Comparison of ENCODE assay signal across 1 cellular context in genomic region chr12:110281549-110282342, GRCh38.
A peak's percentile ranks its signal among the peaks of the same experiment; 100 is the strongest.
TF ChIP-seq lines count a peak whose summit lies in the region.

No MANE protein-coding gene starts in this region.

TF ChIP-seq in HepG2, 621 proteins besides CTCF, POLR2A, EP300 and RAD21 (continued from another document and continues in another):
- 0 out of 2 replicates have a peak, but pooled peaks have one; percentile 18 for TF ChIP-seq MLXIP (CRISPR knock-in tag; IDR thresholded peaks at IDR 0.05; ENCODE audit: borderline replicate concordance)
- no peak for TF ChIP-seq ZBTB21 (CRISPR knock-in tag; IDR thresholded peaks at IDR 0.05)
- no peak for TF ChIP-seq SUZ12 (IDR thresholded peaks at IDR 0.05; ENCODE audit: low read depth, low read length)
- no peak for TF ChIP-seq ZNF652 (CRISPR knock-in tag; IDR thresholded peaks at IDR 0.05; ENCODE audit: borderline replicate concordance, low read depth)
- peak; percentile 2; the same call in 1 of the 2 replicates for TF ChIP-seq ZBTB2 (CRISPR knock-in tag; IDR thresholded peaks at IDR 0.05; ENCODE audit: low read depth)
- no peak for TF ChIP-seq TRAFD1 (CRISPR knock-in tag; IDR thresholded peaks at IDR 0.05; ENCODE audit: borderline replicate concordance)
- peak; percentile 74 for TF ChIP-seq IKZF4 (CRISPR knock-in tag; IDR thresholded peaks at IDR 0.05; ENCODE audit: borderline replicate concordance, low read depth, not compliant biosample characterization)
- no peak for TF ChIP-seq ZEB1 (IDR thresholded peaks at IDR 0.05; ENCODE audit: insufficient replicate concordance, low read depth)
- TF ChIP-seq ZBTB7B (CRISPR knock-in tag; IDR thresholded peaks at IDR 0.05), result no peak
- TF ChIP-seq MTERF4 (CRISPR knock-in tag; IDR thresholded peaks at IDR 0.05), result no peak
- TF ChIP-seq ZNF619 (CRISPR knock-in tag; IDR thresholded peaks at IDR 0.05), result no peak
- peak; percentile 80 for TF ChIP-seq RBM39 (IDR thresholded peaks at IDR 0.05; ENCODE audit: low read depth, low read length, poor library complexity, severe bottlenecking)
- no peak for TF ChIP-seq SNAPC4 (CRISPR knock-in tag; IDR thresholded peaks at IDR 0.05)
- 0 out of 2 replicates have a peak, but pooled peaks have one; percentile 37 for TF ChIP-seq SIN3A (IDR thresholded peaks at IDR 0.05; ENCODE audit: borderline replicate concordance, low read depth, low read length)
- TF ChIP-seq ZNF33B (CRISPR knock-in tag; IDR thresholded peaks at IDR 0.05), result no peak
- TF ChIP-seq HNRNPH1 (optimal IDR thresholded peaks at IDR 0.05; ENCODE audit: low read depth, low read length), result no peak
- TF ChIP-seq SNAPC2 (CRISPR knock-in tag; IDR thresholded peaks at IDR 0.05), result no peak
- TF ChIP-seq ZNF382 (CRISPR knock-in tag; IDR thresholded peaks at IDR 0.05; ENCODE audit: borderline replicate concordance), result no peak
- no peak for TF ChIP-seq MNT (IDR thresholded peaks at IDR 0.05)
- TF ChIP-seq MZF1 (CRISPR knock-in tag; IDR thresholded peaks at IDR 0.05; ENCODE audit: borderline replicate concordance), result no peak
- no peak; the same call in 1 of the 2 replicates for TF ChIP-seq ZC3H4 (CRISPR knock-in tag; IDR thresholded peaks at IDR 0.05; ENCODE audit: borderline replicate concordance)
- peak; percentile 60; the same call in 1 of the 2 replicates for TF ChIP-seq ZNF761 (CRISPR knock-in tag; conservative IDR thresholded peaks at IDR 0.05)
- no peak for TF ChIP-seq PREB (CRISPR knock-in tag; IDR thresholded peaks at IDR 0.05)
- TF ChIP-seq TGIF2 (CRISPR knock-in tag; IDR thresholded peaks at IDR 0.05), result no peak; the same call in 1 of the 2 replicates
- TF ChIP-seq HOXD1 (CRISPR knock-in tag; IDR thresholded peaks at IDR 0.05), result peak; percentile 70; the same call in 1 of the 2 replicates
- TF ChIP-seq ZNF704 (CRISPR knock-in tag; IDR thresholded peaks at IDR 0.05; ENCODE audit: borderline replicate concordance), result 0 out of 2 replicates have a peak, but pooled peaks have one; percentile 54
- no peak for TF ChIP-seq RARA (CRISPR knock-in tag; IDR thresholded peaks at IDR 0.05)
- no peak for TF ChIP-seq THYN1 (CRISPR knock-in tag; IDR thresholded peaks at IDR 0.05; ENCODE audit: borderline replicate concordance, low read depth)
- TF ChIP-seq CHCHD3 (CRISPR knock-in tag; IDR thresholded peaks at IDR 0.05), result peak; percentile 73; the same call in 1 of the 2 replicates
- no peak for TF ChIP-seq SMAD9 (CRISPR knock-in tag; IDR thresholded peaks at IDR 0.05)
- peak; percentile 97 for TF ChIP-seq ARNT2 (CRISPR knock-in tag; IDR thresholded peaks at IDR 0.05; ENCODE audit: low read depth)
- peak; percentile 35; the same call in 1 of the 2 replicates for TF ChIP-seq HOXA3 (CRISPR knock-in tag; IDR thresholded peaks at IDR 0.05)
- TF ChIP-seq ZNF496 (CRISPR knock-in tag; IDR thresholded peaks at IDR 0.05; ENCODE audit: insufficient replicate concordance), result no peak
- TF ChIP-seq HIVEP1 (CRISPR knock-in tag; IDR thresholded peaks at IDR 0.05), result no peak
- TF ChIP-seq ZNF235 (CRISPR knock-in tag; IDR thresholded peaks at IDR 0.05; ENCODE audit: borderline replicate concordance), result peak; percentile 79; the same call in 1 of the 2 replicates
- no peak for TF ChIP-seq RAD51 (IDR thresholded peaks at IDR 0.05; ENCODE audit: borderline replicate concordance)
- peak; percentile 38; the same call in 1 of the 2 replicates for TF ChIP-seq TFDP1 (CRISPR knock-in tag; IDR thresholded peaks at IDR 0.05; ENCODE audit: borderline replicate concordance)
- peak; percentile 66 for TF ChIP-seq AGO1 (IDR thresholded peaks at IDR 0.05; ENCODE audit: low read depth, low read length, poor library complexity, severe bottlenecking)
- 0 out of 2 replicates have a peak, but pooled peaks have one; percentile 1 for TF ChIP-seq CHD2 (IDR thresholded peaks at IDR 0.05; ENCODE audit: low read depth, low read length)
- TF ChIP-seq ZNF639 (CRISPR knock-in tag; conservative IDR thresholded peaks at IDR 0.05), result 0 out of 2 replicates have a peak, but pooled peaks have one; percentile 18
- TF ChIP-seq ERF (CRISPR knock-in tag; IDR thresholded peaks at IDR 0.05), result no peak; the same call in 1 of the 2 replicates
- no peak for TF ChIP-seq JARID2 (CRISPR knock-in tag; IDR thresholded peaks at IDR 0.05; ENCODE audit: insufficient replicate concordance)
